In genomic region chr1:66933887-66934700, GRCh38 we compare ENCODE assay signal across 9 cellular contexts. TPM values are rescaled to one million over a fixed set of nuclear protein-coding genes. Genes with fewer than 3 reads are reported as not detected.
DNase-seq lines count a peak whose midpoint lies in the region; ATAC-seq and TF ChIP-seq lines count a peak whose summit lies in the region.
"Had no signal": no experiment of that assay in that cellular context is flagged by ENCODE, and none has a peak within 500 bp of the region (broad histone marks: within the 10 kb centered on the region; RNA-seq: fewer than 3 reads in every experiment).

No MANE protein-coding gene starts in this region.

- TF ChIP-seq CTCF in Panc1 (IDR thresholded peaks at IDR 0.05), result no peak
- no peak for TF ChIP-seq CTCF in smooth muscle cell (IDR thresholded peaks at IDR 0.05; ENCODE audit: borderline replicate concordance, insufficient read depth, poor library complexity, severe bottlenecking)
- TF ChIP-seq CTCF in GM20000 (IDR thresholded peaks at IDR 0.05; ENCODE audit: extremely low read depth, missing control alignments), result no peak
- TF ChIP-seq CTCF in endodermal cell (conservative IDR thresholded peaks at IDR 0.05), result no peak

- no TSS peak for BruUV-seq in Panc1 (replicated peaks; lab: Mats Ljungman, UMichigan)

- DNase-seq in NCI-H1417 (lab: John Stamatoyannopoulos, UW), result peak in 2 of 3 experiments; percentile 13 to 25
- no peak for DNase-seq in NCI-H1417 treated with DMSO at 0.1 percent for 48 hours (lab: John Stamatoyannopoulos, UW)
- no peak for DNase-seq in Panc1 (ENCODE audit: low read depth, low spot score)
- DNase-seq in effector memory CD4-positive, alpha-beta T cell, result no peak
- DNase-seq in smooth muscle cell (lab: John Stamatoyannopoulos, UW; ENCODE audit: unreplicated experiment), result no peak
- DNase-seq in GM20000 (ENCODE audit: low spot score), result no peak
- DNase-seq in endodermal cell, result no peak
- DNase-seq: KBM-7 had no signal

- H3K9me3 Mint-ChIP-seq in endodermal cell, result no peaks in the 10 kb centered on the region

- H3K27ac ChIP-seq in Panc1 (ENCODE audit: low read length) (peak overlapping the region; percentile 98), smooth muscle cell (ENCODE audit: low read depth) (no peak overlapping the region), endodermal cell (ENCODE audit: low read depth, low read length) (no peak overlapping the region)
- peak overlapping the region; percentile 51 for H3K27ac ChIP-seq in effector memory CD4-positive, alpha-beta T cell (ENCODE audit: insufficient read depth, low read length, poor library complexity, severe bottlenecking)

- H3K27me3 Mint-ChIP-seq in endodermal cell (ENCODE audit: insufficient read depth), result no peaks in the 10 kb centered on the region

- WGBS in smooth muscle cell (ENCODE audit: low lambda C conversion rate), result 83% methylated on average over 7 of the region's 7 CpGs
- 92 to 94% methylated on average over 3 to 7 of the region's 7 CpGs for WGBS in endodermal cell (ENCODE audit: insufficient coverage in 1 of 2, insufficient read length in 1 of 2), 2 experiments

- H3K4me1 ChIP-seq in Panc1 (ENCODE audit: control insufficient read depth, insufficient read depth, low read length) (peaks cover 35% of the 10 kb centered on the region), smooth muscle cell (ENCODE audit: low read depth) (peaks cover 26% of the 10 kb centered on the region), endodermal cell (ENCODE audit: control insufficient read depth, insufficient read depth, low read length) (no peaks in the 10 kb centered on the region)
- peaks cover 22% of the 10 kb centered on the region for H3K4me1 ChIP-seq in effector memory CD4-positive, alpha-beta T cell (ENCODE audit: control insufficient read depth, insufficient read depth, low read length, poor library complexity, severe bottlenecking)

- peaks cover 89% of the 10 kb centered on the region for H3K79me2 ChIP-seq in smooth muscle cell (ENCODE audit: low read depth)

- intact Hi-C loops in Panc1 (cut with micrococcal nuclease; ENCODE audit: unreplicated experiment), result loop anchor here (10.0 kb wide), 1 partner anchor 169 kb away; no protein-coding TSS in a partner anchor

- ATAC-seq in Panc1, result no peak
- no peak for ATAC-seq in activated CD4-positive, CD25-positive, alpha-beta regulatory T cell treated with anti-CD3 and anti-CD28 coated beads, Interleukin-2, amount 50 U/mL, for 24 hours

- no peak overlapping the region for H3K4me3 Mint-ChIP-seq in endodermal cell

- H3K36me3 ChIP-seq in Panc1 (ENCODE audit: control insufficient read depth, insufficient read depth, low read length) (no peaks in the 10 kb centered on the region; the same call in none of the 2 replicates), smooth muscle cell (ENCODE audit: low read depth) (no peaks in the 10 kb centered on the region), endodermal cell (ENCODE audit: control insufficient read depth, insufficient read depth, low read length) (no peaks in the 10 kb centered on the region)
- no peaks in the 10 kb centered on the region for H3K36me3 ChIP-seq in effector memory CD4-positive, alpha-beta T cell (ENCODE audit: control insufficient read depth, insufficient read depth, low read length)

- H3K9me3 ChIP-seq in Panc1 (ENCODE audit: control insufficient read depth, insufficient read depth, low read depth, low read length) (no peaks in the 10 kb centered on the region), smooth muscle cell (replicated peaks; ENCODE audit: low read depth) (no peaks in the 10 kb centered on the region), endodermal cell (ENCODE audit: control insufficient read depth, low read length) (no peaks in the 10 kb centered on the region)
- H3K9me3 ChIP-seq in effector memory CD4-positive, alpha-beta T cell (ENCODE audit: control insufficient read depth, low read length), result no peaks in the 10 kb centered on the region

- peaks cover 2% of the 10 kb centered on the region for H3K36me3 Mint-ChIP-seq in endodermal cell (ENCODE audit: low read depth)

- H2AFZ ChIP-seq in smooth muscle cell (ENCODE audit: low read depth), result no peak overlapping the region

- peak overlapping the region; percentile 14 for H3K4me2 ChIP-seq in smooth muscle cell

- H3K27ac Mint-ChIP-seq in endodermal cell, result no peak overlapping the region

- H3K27me3 ChIP-seq in Panc1 (ENCODE audit: control insufficient read depth, insufficient read depth, low read length), result no peaks in the 10 kb centered on the region
- H3K27me3 ChIP-seq in effector memory CD4-positive, alpha-beta T cell (replicated peaks; ENCODE audit: control insufficient read depth, insufficient read depth, low read length, poor library complexity, severe bottlenecking), result no peaks in the 10 kb centered on the region
- no peaks in the 10 kb centered on the region for H3K27me3 ChIP-seq in smooth muscle cell (ENCODE audit: low read depth)
- H3K27me3 ChIP-seq in endodermal cell (ENCODE audit: control insufficient read depth, insufficient read depth, low read length, poor library complexity, severe bottlenecking), result no peaks in the 10 kb centered on the region

- peaks cover 77% of the 10 kb centered on the region for H4K20me1 ChIP-seq in smooth muscle cell (ENCODE audit: low read depth)

- POLR2A ChIA-PET in Panc1 (lab: Charles Lee), result interaction anchor here (0.5 kb wide), 1 partner anchor 139 kb away, joined by 3 read pairs; no protein-coding TSS in a partner anchor

- peak overlapping the region; percentile 56 to 80 for H3K4me3 ChIP-seq in Panc1 (ENCODE audit: low read depth in 2 of 2, low read length in 2 of 2)
- H3K4me3 ChIP-seq in effector memory CD4-positive, alpha-beta T cell (ENCODE audit: insufficient read depth, low read depth, low read length, poor library complexity, severe bottlenecking), result peak overlapping the region; percentile 32
- H3K4me3 ChIP-seq in smooth muscle cell, result no peak overlapping the region
- H3K4me3 ChIP-seq in endodermal cell (ENCODE audit: low read length), result no peak overlapping the region

- in situ Hi-C loops in Panc1 (cut with HindIII; ENCODE audit: low pct_unique_long_range_greater_than_20kb, low sequenced_read_pairs), result no loop called here

- H3K9ac ChIP-seq in smooth muscle cell (ENCODE audit: low read depth) (no peak overlapping the region), endodermal cell (ENCODE audit: extremely low read depth, low read length, poor library complexity, severe bottlenecking) (no peak overlapping the region)

- H3F3A ChIP-seq in smooth muscle cell (ENCODE audit: low read depth), result no peaks in the 10 kb centered on the region

- CTCF ChIA-PET in Panc1 (lab: Charles Lee), result interaction anchor here (0.9 kb wide), 1 partner anchor 9 kb away, joined by 4 read pairs; the partner anchor contains the start of genes DNAI4 and MIER1

- H3K4me1 Mint-ChIP-seq in endodermal cell, result peaks cover 20% of the 10 kb centered on the region

RNA-seq across cellular contexts. Expression of gene MIER1, which starts 9.3 kb away (rescaled TPM):
- 33.7 TPM for total RNA-seq in Panc1 (2021; ENCODE audit: unreplicated experiment)
- polyA plus RNA-seq in Panc1 (2012; ENCODE audit: insufficient read length), result 11.7 TPM
- 36.1 and 54.4 TPM in 2 replicates for total RNA-seq in smooth muscle cell
- polyA plus RNA-seq in smooth muscle cell, result 17.4 and 25.5 TPM in 2 replicates
- 10 to 100 TPM; 29.1 to 35.4 TPM for total RNA-seq in endodermal cell
- 22.0 TPM for polyA plus RNA-seq in endodermal cell (2013, experiment 1 of 2)
- 22.8 TPM for polyA plus RNA-seq in endodermal cell (2013, experiment 2 of 2)

RNA-seq across cellular contexts. Expression of gene DNAI4, which starts 9.4 kb away (rescaled TPM):
- total RNA-seq in Panc1 (2021; ENCODE audit: unreplicated experiment), result 7.2 TPM
- polyA plus RNA-seq in Panc1 (2012; ENCODE audit: insufficient read length), result 3.4 TPM
- total RNA-seq in smooth muscle cell, result 2.2 and 2.4 TPM in 2 replicates
- 0.63 and 3.9 TPM in 2 replicates for polyA plus RNA-seq in smooth muscle cell
- 1 to 10 TPM; 4.6 to 6.7 TPM for total RNA-seq in endodermal cell
- 3.6 TPM for polyA plus RNA-seq in endodermal cell (2013, experiment 1 of 2)
- 7.5 TPM for polyA plus RNA-seq in endodermal cell (2013, experiment 2 of 2)

Comparison
In these comparisons a context has a peak if more than half of its experiments do, and no peak if none do; other contexts are left out.
1. DNase-seq: peak in NCI-H1417 (2 of 3); none in NCI-H1417 treated with DMSO at 0.1 percent for 48 hours (single experiment), Panc1 (single experiment), effector memory CD4-positive, alpha-beta T cell (0 of 3), smooth muscle cell (single experiment), GM20000 (single experiment) and endodermal cell (single experiment).
2. H3K27ac ChIP-seq: peak in Panc1 (single experiment) and effector memory CD4-positive, alpha-beta T cell (single experiment); none in smooth muscle cell (single experiment) and endodermal cell (single experiment).
3. H3K4me3 ChIP-seq: peak in Panc1 (2 of 2) and effector memory CD4-positive, alpha-beta T cell (single experiment); none in smooth muscle cell (single experiment) and endodermal cell (single experiment).